ENCODE assay signal across 8 cellular contexts in genomic region chrX:70134116-70134477, GRCh38. TPM values are rescaled to one million over a fixed set of nuclear protein-coding genes. Genes with fewer than 3 reads are reported as not detected.
A peak's percentile ranks its signal among the peaks of the same experiment; 100 is the strongest.
DNase-seq lines count a peak whose midpoint lies in the region; ATAC-seq and TF ChIP-seq lines count a peak whose summit lies in the region.

No MANE protein-coding gene starts in this region.

- peak; percentile 24 for ATAC-seq in naive thymus-derived CD4-positive, alpha-beta T cell

- peak; percentile 59 for DNase-seq in DMS 273 (lab: John Stamatoyannopoulos, UW; ENCODE audit: unreplicated experiment)
- DNase-seq in DMS 273 treated with DMSO at 0.1 percent for 48 hours (lab: John Stamatoyannopoulos, UW) = no peak
- no peak for DNase-seq in HFF-Myc (ENCODE audit: extremely low read depth, low read depth)
- peak; percentile 53 for DNase-seq in NCI-H69 (lab: John Stamatoyannopoulos, UW)
- peak in 1 of 3 donors; percentile 0 for DNase-seq in effector memory CD4-positive, alpha-beta T cell
- no peak for DNase-seq in naive thymus-derived CD4-positive, alpha-beta T cell
- no peak for DNase-seq in NCI-H1436 treated with DMSO at 0.1 percent for 48 hours (lab: John Stamatoyannopoulos, UW)
- DNase-seq in stimulated activated naive CD4-positive, alpha-beta T cell (lab: John Stamatoyannopoulos, UW) = no peak

- peak overlapping the region; percentile 81 for H3K27ac ChIP-seq in effector memory CD4-positive, alpha-beta T cell (ENCODE audit: insufficient read depth, low read length, poor library complexity, severe bottlenecking)
- peak overlapping the region; percentile 82 for H3K27ac ChIP-seq in naive thymus-derived CD4-positive, alpha-beta T cell (ENCODE audit: low read depth, low read length)

- H3K4me3 Mint-ChIP-seq in naive thymus-derived CD4-positive, alpha-beta T cell = peak overlapping the region; percentile 95 to 99 (median 99)

- POLR2A ChIA-PET in naive thymus-derived CD4-positive, alpha-beta T cell (lab: Charles Lee) = interaction anchor here (0.7 to 2.4 kb wide), 7 partner anchors 8 to 1635 kb away, joined by 3 to 12 read pairs (median 3); partner anchors contain the start of genes EFNB1, KIF4A, PDZD11 and YIPF6

- H3K27ac Mint-ChIP-seq in naive thymus-derived CD4-positive, alpha-beta T cell = peak overlapping the region; percentile 91 to 99 (median 97)

- H3K9me3 Mint-ChIP-seq in naive thymus-derived CD4-positive, alpha-beta T cell = no peaks in the 10 kb centered on the region

- H3K4me1 Mint-ChIP-seq in naive thymus-derived CD4-positive, alpha-beta T cell = peaks cover 14 to 44% (median 29%) of the 10 kb centered on the region in 7 donors

- peaks cover 0 to 11% (median 0%) of the 10 kb centered on the region in 5 donors for H3K36me3 Mint-ChIP-seq in naive thymus-derived CD4-positive, alpha-beta T cell

- TF ChIP-seq CTCF in HFF-Myc (IDR thresholded peaks at IDR 0.05; ENCODE audit: low read depth, low read length, missing control alignments) = no peak

- intact Hi-C loops in naive thymus-derived CD4-positive, alpha-beta T cell (cut with micrococcal nuclease) = loop anchor here (5.0 to 10.0 kb wide), 3 partner anchors 517 to 1231 kb away; partner anchors contain the start of genes EDA (in 1 of the 2) and TAF1 (in 1 of the 2)

- CTCF ChIA-PET in naive thymus-derived CD4-positive, alpha-beta T cell (lab: Charles Lee) = interaction anchor here (0.7 kb wide), 1 partner anchor 640 kb away, joined by 4 read pairs; no protein-coding TSS in a partner anchor

- no peaks in the 10 kb centered on the region for H3K27me3 Mint-ChIP-seq in naive thymus-derived CD4-positive, alpha-beta T cell

- H3K36me3 ChIP-seq in effector memory CD4-positive, alpha-beta T cell (ENCODE audit: control insufficient read depth, insufficient read depth, low read length) = peaks cover 3% of the 10 kb centered on the region
- no peaks in the 10 kb centered on the region for H3K36me3 ChIP-seq in naive thymus-derived CD4-positive, alpha-beta T cell (ENCODE audit: control insufficient read depth in 2 of 3, insufficient read depth in 3 of 3, low read length in 3 of 3)

- H3K4me1 ChIP-seq in effector memory CD4-positive, alpha-beta T cell (ENCODE audit: control insufficient read depth, insufficient read depth, low read length, poor library complexity, severe bottlenecking) = peaks cover 10% of the 10 kb centered on the region
- peaks cover 16 to 18% of the 10 kb centered on the region in 2 donors for H3K4me1 ChIP-seq in naive thymus-derived CD4-positive, alpha-beta T cell (ENCODE audit: control insufficient read depth in 2 of 2, insufficient read depth in 2 of 2, low read length in 2 of 2)

- H3K27me3 ChIP-seq in effector memory CD4-positive, alpha-beta T cell (replicated peaks; ENCODE audit: control insufficient read depth, insufficient read depth, low read length, poor library complexity, severe bottlenecking) = no peaks in the 10 kb centered on the region
- no peaks in the 10 kb centered on the region for H3K27me3 ChIP-seq in naive thymus-derived CD4-positive, alpha-beta T cell (ENCODE audit: control insufficient read depth in 2 of 2, insufficient read depth in 2 of 2, low read length in 2 of 2)

- H3K4me3 ChIP-seq in HFF-Myc (replicated peaks; ENCODE audit: low read depth, low read length) = peak overlapping the region; percentile 79
- peak overlapping the region; percentile 61 for H3K4me3 ChIP-seq in effector memory CD4-positive, alpha-beta T cell (ENCODE audit: insufficient read depth, low read depth, low read length, poor library complexity, severe bottlenecking)
- peak overlapping the region; percentile 94 for H3K4me3 ChIP-seq in naive thymus-derived CD4-positive, alpha-beta T cell (ENCODE audit: low read length)

- no peaks in the 10 kb centered on the region for H3K9me3 ChIP-seq in effector memory CD4-positive, alpha-beta T cell (ENCODE audit: control insufficient read depth, low read length)
- no peaks in the 10 kb centered on the region for H3K9me3 ChIP-seq in naive thymus-derived CD4-positive, alpha-beta T cell (ENCODE audit: control insufficient read depth in 2 of 3, low read length in 3 of 3)

RNA-seq across cellular contexts. Expression of gene IGBP1, which starts 0.8 kb away (rescaled TPM):
- 10 to 100 TPM; 46.7 to 70.1 (median 58.9) TPM for total RNA-seq in naive thymus-derived CD4-positive, alpha-beta T cell
- polyA plus RNA-seq in naive thymus-derived CD4-positive, alpha-beta T cell = 10 to 100 TPM; 63.8 to 66.8 TPM

RNA-seq across cellular contexts. Expression of gene DGAT2L6, which starts 43.2 kb away (rescaled TPM):
- not detected for total RNA-seq in naive thymus-derived CD4-positive, alpha-beta T cell
- not detected for polyA plus RNA-seq in naive thymus-derived CD4-positive, alpha-beta T cell

Comparison
In these comparisons a context has a peak if more than half of its experiments do, and no peak if none do; other contexts are left out.
1. DNase-seq: peak in DMS 273 (single experiment) and NCI-H69 (single experiment); none in DMS 273 treated with DMSO at 0.1 percent for 48 hours (single experiment), HFF-Myc (single experiment), naive thymus-derived CD4-positive, alpha-beta T cell (0 of 9), NCI-H1436 treated with DMSO at 0.1 percent for 48 hours (single experiment) and stimulated activated naive CD4-positive, alpha-beta T cell (0 of 6).
2. Peak in every context shown above with its lines, with median percentiles within 50 percentile points of each other: H3K4me3 ChIP-seq.